Comparison of ENCODE assay signal across 32 cellular contexts in genomic region chr6:106808758-106809157, GRCh38.
"Had no signal": no experiment of that assay in that cellular context is flagged by ENCODE, and none has a peak within 500 bp of the region (broad histone marks: within the 10 kb centered on the region; RNA-seq: fewer than 3 reads in every experiment).

No MANE protein-coding gene starts in this region.

- H3K36me3 ChIP-seq: adrenal gland, breast epithelium had no signal

- H3K9ac ChIP-seq: KMS-11 had no signal

- DNase-seq: activated CD4-positive, alpha-beta T cell treated with anti-CD3 and anti-CD28 coated beads for 36 hours; activated CD4-positive, alpha-beta T cell treated with anti-CD3 and anti-CD28 coated beads, Interleukin-2, amount 10 ng/mL, durations not matched to agents 7 days and 5 days; activated CD4-positive, alpha-beta T cell treated with anti-CD3 and anti-CD28 coated beads, Interleukin-2, amount 50 U/mL, for 48 hours; activated CD8-positive, alpha-beta T cell treated with anti-CD3 and anti-CD28 coated beads, Interleukin-2, amount 10 ng/mL, durations not matched to agents 7 days and 5 days; activated gamma-delta T cell; activated naive CD4-positive, alpha-beta T cell treated with Interleukin-2 at 50 U/mL for 16 hours; activated T-cell treated with anti-CD3 and anti-CD28 coated beads, Interleukin-2, amount 50 U/mL, for 24 hours; adrenal gland; body of pancreas; MM.1S; NCI-H1092; NCI-H146; NCI-H187; NCI-H2029 treated with DMSO at 0.1 percent for 48 hours; NCI-H2107; NCI-H2171; NCI-H510A; NCI-H748 treated with DMSO at 0.1 percent for 48 hours; NK-92 treated with Interleukin-12 subunit alpha and Interleukin-12 subunit beta, amount 100 ng/mL, for 24 hours; SHP77; SW 1271; T-helper 1 cell; T-helper 2 cell; T1000 had no signal

- H3K4me3 ChIP-seq: adrenal gland, body of pancreas, breast epithelium, coronary artery had no signal

- H3K4me1 ChIP-seq: adrenal gland, breast epithelium had no signal

- ATAC-seq: activated CD4-positive, alpha-beta T cell treated with anti-CD3 and anti-CD28 coated beads for 36 hours; activated CD4-positive, CD25-positive, alpha-beta regulatory T cell treated with anti-CD3 and anti-CD28 coated beads, Interleukin-2, amount 50 U/mL, for 24 hours; activated CD8-positive, alpha-beta T cell treated with anti-CD3 and anti-CD28 coated beads, Interleukin-2, amount 10 ng/mL, durations not matched to agents 7 days and 5 days; activated naive CD4-positive, alpha-beta T cell treated with anti-CD3 and anti-CD28 coated beads, Interleukin-2, amount 50 U/mL, for 72 hours; body of pancreas; Panc1 had no signal

- H3K27me3 ChIP-seq: adrenal gland, body of pancreas, breast epithelium had no signal

- FAIRE-seq: astrocyte, TTC549 had no signal

- H3K4me2 ChIP-seq: KMS-11 had no signal

- H3K27ac ChIP-seq: adrenal gland, body of pancreas, breast epithelium, coronary artery, KMS-11 had no signal
